ENCODE assay signal across 8 cellular contexts in the genomic region with DNA sequence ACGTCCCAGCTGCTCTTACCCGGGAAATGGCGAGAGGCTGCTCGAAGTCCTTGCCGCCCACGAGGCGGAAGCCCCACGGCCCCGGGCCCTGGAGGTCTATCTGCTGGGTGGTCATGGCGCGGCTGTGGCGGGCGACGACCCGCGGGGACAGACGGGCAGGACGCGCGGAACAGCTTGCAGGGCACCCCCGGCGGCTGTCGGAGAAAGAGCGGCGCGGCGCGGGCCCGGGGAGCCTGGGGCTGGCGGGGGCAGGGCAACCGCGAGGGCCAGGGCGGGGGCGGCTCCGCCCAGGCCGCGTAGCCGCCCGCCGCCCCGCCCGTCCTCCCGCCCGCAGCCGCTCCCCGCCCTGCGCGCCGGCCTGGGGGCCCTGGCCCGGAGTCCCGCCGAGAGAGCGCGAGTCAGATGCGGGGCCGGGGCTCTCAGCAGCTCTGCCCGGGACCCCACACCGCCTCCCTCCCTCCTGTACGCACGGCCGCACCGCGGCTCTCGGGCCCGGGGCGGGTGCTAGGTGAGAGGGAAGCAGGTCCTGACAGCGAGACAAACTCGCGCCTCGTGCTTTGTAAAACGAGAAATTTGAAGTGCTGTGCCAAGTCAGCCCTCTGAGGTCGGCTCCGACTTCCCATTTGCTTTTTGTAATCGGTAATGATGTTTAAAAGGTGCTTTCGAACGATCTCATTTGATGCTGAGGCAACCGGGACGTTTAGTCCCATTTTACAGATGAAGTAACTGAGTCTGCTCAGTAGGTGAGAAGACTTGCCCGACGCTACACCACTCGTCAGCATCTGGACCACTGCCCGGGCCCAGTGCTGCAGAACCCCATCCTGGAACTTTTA. TPM values are rescaled to one million over a fixed set of nuclear protein-coding genes. Genes with fewer than 3 reads are reported as not detected.
A peak's percentile ranks its signal among the peaks of the same experiment; 100 is the strongest.
DNase-seq lines count a peak whose midpoint lies in the region; ATAC-seq and TF ChIP-seq lines count a peak whose summit lies in the region.

Gene PDLIM1 (minus strand): TSS at position 203 of the 833 bp plus-strand sequence. CDS start 88 bp downstream, at position 115.

- CTCF ChIA-PET in RWPE1 (lab: Yijun Ruan, JAX): interaction anchor here (0.6 to 1.1 kb wide), 5 partner anchors 11 to 380 kb away, joined by 3 to 8 read pairs (median 3); no protein-coding TSS in a partner anchor

- DNase-seq in DMS153 treated with DMSO at 0.1 percent for 48 hours (lab: John Stamatoyannopoulos, UW; ENCODE audit: unreplicated experiment) (peak; percentile 33), RWPE1 (ENCODE audit: low spot score) (peak; percentile 93), astrocyte of the spinal cord (ENCODE audit: low read depth, low spot score) (peak; percentile 57)

- H3K9me3 ChIP-seq in iPS-15b (ENCODE audit: control insufficient read depth, insufficient read depth, low read length) (no peaks in the 10 kb centered on the region), skeletal muscle satellite cell (replicated peaks; ENCODE audit: low read length) (no peaks in the 10 kb centered on the region)

- H3K4me2 ChIP-seq in skeletal muscle satellite cell (ENCODE audit: low read length): peak within 1 kb of the TSS; percentile 93

- POLR2A ChIA-PET in RWPE1 (lab: Yijun Ruan, JAX; ENCODE audit: low non-redundant PET): no interaction called here

- in situ Hi-C loops in astrocyte of the spinal cord (cut with HindIII; ENCODE audit: low sequenced_read_pairs): no loop called here

- H3K27me3 ChIP-seq in iPS-15b (ENCODE audit: control insufficient read depth, insufficient read depth, low read length) (peaks cover 24% of the 10 kb centered on the region), skeletal muscle satellite cell (ENCODE audit: control insufficient read depth, insufficient read depth, low read length) (peaks cover 41% of the 10 kb centered on the region)

- peaks cover 30% of the 10 kb centered on the region for H3K4me1 ChIP-seq in iPS-15b (ENCODE audit: control insufficient read depth, insufficient read depth, low read length)
- peaks cover 9% of the 10 kb centered on the region for H3K4me1 ChIP-seq in skeletal muscle satellite cell (ENCODE audit: control insufficient read depth, insufficient read depth, low read length)

- H3K36me3 ChIP-seq in iPS-15b (ENCODE audit: control insufficient read depth, insufficient read depth, low read length): peaks cover 3% of the 10 kb centered on the region
- H3K36me3 ChIP-seq in skeletal muscle satellite cell (ENCODE audit: insufficient read depth, low read length): no peaks in the 10 kb centered on the region

- H3K9ac ChIP-seq in iPS-15b (ENCODE audit: low read depth, low read length) (peak within 1 kb of the TSS; percentile 84), skeletal muscle satellite cell (ENCODE audit: low read depth, low read length) (peak within 1 kb of the TSS; percentile 84)

- ATAC-seq in GM19463 (IDR thresholded peaks at IDR 0.05; ENCODE audit: unreplicated experiment) (peak; percentile 43), HG03558 (IDR thresholded peaks at IDR 0.05; ENCODE audit: extremely low read depth, unreplicated experiment) (peak; percentile 19), GM18873 (IDR thresholded peaks at IDR 0.05; ENCODE audit: low FRiP score, unreplicated experiment) (no peak)

- peak; percentile 46 for TF ChIP-seq CTCF in RWPE1 (conservative IDR thresholded peaks at IDR 0.05; ENCODE audit: low read depth)
- peak; percentile 13 for TF ChIP-seq CTCF in astrocyte of the spinal cord (IDR thresholded peaks at IDR 0.05; ENCODE audit: low read depth, low read length)

- H3K27ac ChIP-seq in RWPE1: peak within 1 kb of the TSS; percentile 86

- peak within 1 kb of the TSS; percentile 82 for H3K4me3 ChIP-seq in astrocyte of the spinal cord (ENCODE audit: low read depth, low read length)
- H3K4me3 ChIP-seq in iPS-15b (ENCODE audit: low read depth, low read length): peak within 1 kb of the TSS; percentile 67
- peak within 1 kb of the TSS; percentile 88 for H3K4me3 ChIP-seq in skeletal muscle satellite cell (ENCODE audit: low read length)

RNA-seq across cellular contexts. Expression of gene PDLIM1, which starts in this region (rescaled TPM):
- 11.7 and 14.0 TPM in 2 replicates for total RNA-seq in skeletal muscle satellite cell (2012; rRNA removed)

Comparison
In these comparisons a context has a peak if more than half of its experiments do, and no peak if none do; other contexts are left out.
1. DNase-seq: peak in every context shown above with its lines; median percentile 93 in RWPE1; 57 in astrocyte of the spinal cord; 33 in DMS153 treated with DMSO at 0.1 percent for 48 hours.